Comparison of ENCODE assay signal across 12 cellular contexts in genomic region chr17:50123649-50124349, GRCh38. TPM values are rescaled to one million over a fixed set of nuclear protein-coding genes. Genes with fewer than 3 reads are reported as not detected.
DNase-seq lines count a peak whose midpoint lies in the region; TF ChIP-seq lines count a peak whose summit lies in the region.
"Had no signal": no experiment of that assay in that cellular context is flagged by ENCODE, and none has a peak within 500 bp of the region (broad histone marks: within the 10 kb centered on the region; RNA-seq: fewer than 3 reads in every experiment).

No MANE protein-coding gene starts in this region.

- in situ Hi-C loops in astrocyte of the cerebellum (cut with HindIII; ENCODE audit: low sequenced_read_pairs) = no loop called here

- peak overlapping the region in 1 of 2 donors; percentile 58 for H3K9ac ChIP-seq in stomach smooth muscle (ENCODE audit: low read length in 2 of 2)

- CTCF ChIA-PET in RWPE1 (lab: Yijun Ruan, JAX) = interaction anchor here (0.6 to 1.5 kb wide), 3 partner anchors 11 to 38 kb away, joined by 3 to 6 read pairs (median 4); no protein-coding TSS in a partner anchor

- H3K27me3 ChIP-seq in stomach smooth muscle (ENCODE audit: control insufficient read depth in 1 of 2, insufficient read depth in 2 of 2, low read length in 2 of 2) (peaks cover under 1 to 4% of the 10 kb centered on the region in 2 donors), tibial nerve (peaks cover 0 to 20% of the 10 kb centered on the region in 2 donors)

- no peak overlapping the region for H3K4me3 ChIP-seq in astrocyte of the cerebellum (ENCODE audit: low read depth, low read length)
- H3K4me3 ChIP-seq in stomach smooth muscle (ENCODE audit: low read length in 2 of 2) = no peak overlapping the region
- no peak overlapping the region for H3K4me3 ChIP-seq in tibial nerve
- H3K4me3 ChIP-seq: GM12878 had no signal

- peaks cover 11% of the 10 kb centered on the region for H3K4me1 ChIP-seq in stomach smooth muscle (ENCODE audit: control insufficient read depth, insufficient read depth, low read length)
- peaks cover 0 to 21% (median 6%) of the 10 kb centered on the region in 4 donors for H3K4me1 ChIP-seq in tibial nerve

- H3K27ac ChIP-seq in stomach smooth muscle (ENCODE audit: low read length) (peak overlapping the region; percentile 53), RWPE1 (no peak overlapping the region), tibial nerve (peak overlapping the region in 2 of 4 donors; percentile 46 to 50)
- H3K27ac ChIP-seq: neutrophil had no signal

- no peak for TF ChIP-seq EP300 in tibial nerve (IDR thresholded peaks at IDR 0.05)

- POLR2A ChIA-PET in RWPE1 (lab: Yijun Ruan, JAX; ENCODE audit: low non-redundant PET) = no interaction called here

- WGBS in tibial nerve, 2 donors = 36 to 46% methylated on average over 12 of the region's 12 CpGs

- H3K36me3 ChIP-seq in stomach smooth muscle (ENCODE audit: control insufficient read depth in 2 of 2, insufficient read depth in 2 of 2, low read length in 2 of 2) (no peaks in the 10 kb centered on the region), tibial nerve (no peaks in the 10 kb centered on the region)
- H3K36me3 ChIP-seq: neutrophil had no signal

- TF ChIP-seq CTCF in astrocyte of the cerebellum (IDR thresholded peaks at IDR 0.05; ENCODE audit: low read depth, low read length, missing control alignments) (no peak), RWPE1 (conservative IDR thresholded peaks at IDR 0.05; ENCODE audit: low read depth) (no peak), tibial nerve (IDR thresholded peaks at IDR 0.05) (no peak)

- TF ChIP-seq POLR2A in tibial nerve (IDR thresholded peaks at IDR 0.05) = no peak

- no peaks in the 10 kb centered on the region for H3K9me3 ChIP-seq in stomach smooth muscle (ENCODE audit: control insufficient read depth in 2 of 2, low read length in 2 of 2)
- H3K9me3 ChIP-seq in tibial nerve = no peaks in the 10 kb centered on the region
- H3K9me3 ChIP-seq: neutrophil had no signal

- DNase-seq in NCI-H2081 (lab: John Stamatoyannopoulos, UW) = peak; percentile 62 to 76
- DNase-seq in NCI-H2081 treated with DMSO at 0.1 percent for 48 hours (lab: John Stamatoyannopoulos, UW) = no peak
- DNase-seq in astrocyte of the cerebellum (ENCODE audit: low read depth) = peak; percentile 78
- peak; percentile 63 for DNase-seq in kidney tubule cell (ENCODE audit: low spot score)
- DNase-seq in RWPE1 (ENCODE audit: low spot score) = no peak
- DNase-seq in NOMO-1 treated with dmso at 0.1 percent for 144 hours (lab: John Stamatoyannopoulos, UW; ENCODE audit: unreplicated experiment) = no peak
- no peak for DNase-seq in tibial nerve (ENCODE audit: low spot score in 2 of 2)
- DNase-seq: activated naive CD4-positive, alpha-beta T cell treated with anti-CD3 and anti-CD28 coated beads, Interleukin-2, amount 10 ng/mL, durations not matched to agents 7 days and 5 days; NCI-H226 had no signal

RNA-seq across cellular contexts. Expression of gene SAMD14, which starts 6.2 kb away (rescaled TPM):
- 1 to 10 TPM in 2 of 4 donors, under 1 TPM in 2; 0.63 to 1.5 (median 1.1) TPM for total RNA-seq in tibial nerve

RNA-seq across cellular contexts. Expression of gene PPP1R9B, which starts 26.7 kb away (rescaled TPM):
- 10 to 100 TPM; 28.4 to 54.9 (median 36.9) TPM for total RNA-seq in tibial nerve

RNA-seq across cellular contexts. Expression of gene PDK2, which starts 28.6 kb away (rescaled TPM):
- 10 to 100 TPM; 37.9 to 77.7 (median 49.8) TPM for total RNA-seq in tibial nerve

RNA-seq across cellular contexts. Expression of gene SGCA, which starts 42.0 kb away (rescaled TPM):
- total RNA-seq in tibial nerve = 1 to 10 TPM; 1.8 to 7.8 (median 4.9) TPM

Comparison
In these comparisons a context has a peak if more than half of its experiments do, and no peak if none do; other contexts are left out.
1. DNase-seq: peak in NCI-H2081 (2 of 2), astrocyte of the cerebellum (single experiment) and kidney tubule cell (single experiment); none in NCI-H2081 treated with DMSO at 0.1 percent for 48 hours (single experiment), RWPE1 (single experiment), NOMO-1 treated with dmso at 0.1 percent for 144 hours (single experiment) and tibial nerve (0 of 2).